ENCODE assay signal across 19 cellular contexts in the genomic region with DNA sequence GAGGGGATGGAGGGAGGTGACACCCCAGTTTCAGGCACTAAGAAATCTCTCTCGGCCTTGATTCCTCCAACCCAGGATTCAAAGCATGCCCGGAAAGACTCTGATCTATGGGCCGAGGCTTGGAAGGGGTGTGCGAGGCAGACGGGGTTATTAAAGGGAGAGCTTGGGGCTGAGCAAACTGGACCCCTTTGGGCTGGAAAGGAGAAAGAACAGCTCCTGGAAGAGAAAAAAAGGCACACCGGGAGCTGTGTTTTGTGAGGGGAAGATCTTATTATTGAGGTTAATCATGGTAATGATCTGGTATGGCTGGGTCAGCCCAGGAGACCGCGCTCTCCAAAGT. TPM values are rescaled to one million over a fixed set of nuclear protein-coding genes. Genes with fewer than 3 reads are reported as not detected.
DNase-seq lines count a peak whose midpoint lies in the region; ATAC-seq and TF ChIP-seq lines count a peak whose summit lies in the region.
"Had no signal": no experiment of that assay in that cellular context is flagged by ENCODE, and none has a peak within 500 bp of the region (broad histone marks: within the 10 kb centered on the region; RNA-seq: fewer than 3 reads in every experiment).

No MANE protein-coding gene starts in this region.

- H3K27ac Mint-ChIP-seq in GM23338 (no peak overlapping the region), progenitor cell of endocrine pancreas (peak overlapping the region; percentile 45)
- peak overlapping the region; percentile 25 for H3K27ac Mint-ChIP-seq in activated T-helper 1 cell treated with anti-CD3 and anti-CD28 coated beads, Interleukin-12 subunit alpha, Interleukin-12 subunit beta, Interleukin-2, Interleukin-4 antibody, amounts not matched to agents 30 ng/mL and 10 ng/mL and 1 ng/mL, durations not matched to agents 14 hours and 24 hours and 36 hours
- H3K27ac Mint-ChIP-seq: CD14-positive monocyte had no signal

- H3K79me2 ChIP-seq in GM23338 (replicated peaks; ENCODE audit: insufficient read depth): no peaks in the 10 kb centered on the region
- no peaks in the 10 kb centered on the region for H3K79me2 ChIP-seq in PC-3 (ENCODE audit: low read length)

- no peaks in the 10 kb centered on the region for H3K36me3 Mint-ChIP-seq in GM23338 (ENCODE audit: low read depth)
- H3K36me3 Mint-ChIP-seq in activated T-helper 1 cell treated with anti-CD3 and anti-CD28 coated beads, Interleukin-12 subunit alpha, Interleukin-12 subunit beta, Interleukin-2, Interleukin-4 antibody, amounts not matched to agents 30 ng/mL and 10 ng/mL and 1 ng/mL, durations not matched to agents 14 hours and 24 hours and 36 hours (ENCODE audit: low read depth): peaks cover 3% of the 10 kb centered on the region
- no peaks in the 10 kb centered on the region for H3K36me3 Mint-ChIP-seq in progenitor cell of endocrine pancreas (ENCODE audit: insufficient read depth)

- H3K27me3 Mint-ChIP-seq in GM23338 (ENCODE audit: insufficient read depth, low read depth, poor library complexity) (peaks cover 100% of the 10 kb centered on the region), progenitor cell of endocrine pancreas (peaks cover 85% of the 10 kb centered on the region)
- H3K27me3 Mint-ChIP-seq in activated T-helper 1 cell treated with anti-CD3 and anti-CD28 coated beads, Interleukin-12 subunit alpha, Interleukin-12 subunit beta, Interleukin-2, Interleukin-4 antibody, amounts not matched to agents 30 ng/mL and 10 ng/mL and 1 ng/mL, durations not matched to agents 14 hours and 24 hours and 36 hours (ENCODE audit: insufficient read depth): peaks cover 80% of the 10 kb centered on the region

- H3K4me3 Mint-ChIP-seq in GM23338: no peak overlapping the region
- H3K4me3 Mint-ChIP-seq in activated T-helper 1 cell treated with anti-CD3 and anti-CD28 coated beads, Interleukin-12 subunit alpha, Interleukin-12 subunit beta, Interleukin-2, Interleukin-4 antibody, amounts not matched to agents 30 ng/mL and 10 ng/mL and 1 ng/mL, durations not matched to agents 14 hours and 24 hours and 36 hours: no peak overlapping the region
- peak overlapping the region; percentile 70 for H3K4me3 Mint-ChIP-seq in progenitor cell of endocrine pancreas (ENCODE audit: low read depth)

- H3K9me3 Mint-ChIP-seq in GM23338: no peaks in the 10 kb centered on the region; the same call in 2 of the 3 replicates
- no peaks in the 10 kb centered on the region for H3K9me3 Mint-ChIP-seq in activated T-helper 1 cell treated with anti-CD3 and anti-CD28 coated beads, Interleukin-12 subunit alpha, Interleukin-12 subunit beta, Interleukin-2, Interleukin-4 antibody, amounts not matched to agents 30 ng/mL and 10 ng/mL and 1 ng/mL, durations not matched to agents 14 hours and 24 hours and 36 hours
- no peaks in the 10 kb centered on the region for H3K9me3 Mint-ChIP-seq in progenitor cell of endocrine pancreas (ENCODE audit: low read depth)

- CTCF ChIA-PET in PC-3 (lab: Charles Lee): no interaction called here

- H3K9ac ChIP-seq in PC-3 (ENCODE audit: low read length): no peak overlapping the region

- H3K4me1 Mint-ChIP-seq in GM23338: peaks cover 26% of the 10 kb centered on the region
- peaks cover 20% of the 10 kb centered on the region for H3K4me1 Mint-ChIP-seq in activated T-helper 1 cell treated with anti-CD3 and anti-CD28 coated beads, Interleukin-12 subunit alpha, Interleukin-12 subunit beta, Interleukin-2, Interleukin-4 antibody, amounts not matched to agents 30 ng/mL and 10 ng/mL and 1 ng/mL, durations not matched to agents 14 hours and 24 hours and 36 hours (ENCODE audit: low read depth)
- H3K4me1 Mint-ChIP-seq in progenitor cell of endocrine pancreas (ENCODE audit: low read depth): peaks cover 56% of the 10 kb centered on the region

- no peaks in the 10 kb centered on the region for H3K9me3 ChIP-seq in PC-3 (ENCODE audit: low read length)
- H3K9me3 ChIP-seq: Caco-2 had no signal

- H3F3A ChIP-seq in GM23338 (replicated peaks; ENCODE audit: low read depth) (peaks cover 51% of the 10 kb centered on the region), PC-3 (ENCODE audit: low read length, unreplicated experiment) (no peaks in the 10 kb centered on the region)

- H3K36me3 ChIP-seq in GM23338 (ENCODE audit: insufficient read depth) (peaks cover 3% of the 10 kb centered on the region; the same call in 1 of the 2 replicates), PC-3 (ENCODE audit: low read depth, low read length) (no peaks in the 10 kb centered on the region)

- no peak overlapping the region for H3K4me2 ChIP-seq in GM23338
- H3K4me2 ChIP-seq in PC-3 (ENCODE audit: low read length): no peak overlapping the region

- H2AFZ ChIP-seq in GM23338 (no peak overlapping the region), PC-3 (ENCODE audit: low read length) (no peak overlapping the region)

- TF ChIP-seq CTCF in GM23338 (conservative IDR thresholded peaks at IDR 0.05; ENCODE audit: low read depth in 2 of 2) (no peak), progenitor cell of endocrine pancreas (IDR thresholded peaks at IDR 0.05; ENCODE audit: unreplicated experiment) (no peak), PC-3 (conservative IDR thresholded peaks at IDR 0.05; ENCODE audit: low read depth, low read length) (no peak)

- H4K20me1 ChIP-seq in GM23338 (replicated peaks; ENCODE audit: insufficient read depth) (peaks cover 79% of the 10 kb centered on the region), PC-3 (ENCODE audit: low read length) (no peaks in the 10 kb centered on the region)

- intact Hi-C loops in activated T-helper 1 cell treated with anti-CD3 and anti-CD28 coated beads, Interleukin-12 subunit alpha, Interleukin-12 subunit beta, Interleukin-2, Interleukin-4 antibody, amounts not matched to agents 30 ng/mL and 10 ng/mL and 1 ng/mL, durations not matched to agents 14 hours and 24 hours and 36 hours (cut with micrococcal nuclease): loop anchor here (2.0 kb wide), 1 partner anchor 15 kb away; the partner anchor contains the start of gene HOXC5
- intact Hi-C loops in PC-3 (cut with micrococcal nuclease): no loop called here

- H3K27me3 ChIP-seq in GM23338 (ENCODE audit: insufficient read depth) (peaks cover 100% of the 10 kb centered on the region), PC-3 (ENCODE audit: low read length) (peaks cover 8% of the 10 kb centered on the region; the same call in 1 of the 2 replicates)

- DNase-seq in GM23338 (ENCODE audit: low spot score): no peak
- no peak for DNase-seq in activated T-helper 1 cell treated with anti-CD3 and anti-CD28 coated beads, Interleukin-12 subunit alpha, Interleukin-12 subunit beta, Interleukin-2, Interleukin-4 antibody, amounts not matched to agents 30 ng/mL and 10 ng/mL and 1 ng/mL, durations not matched to agents 14 hours and 24 hours and 36 hours (ENCODE audit: low spot score)
- DNase-seq in left kidney (ENCODE audit: low read depth, low spot score): peak; percentile 48
- no peak for DNase-seq in progenitor cell of endocrine pancreas (ENCODE audit: low spot score, unreplicated experiment)
- DNase-seq in NCI-H1105 (lab: John Stamatoyannopoulos, UW): no peak
- DNase-seq in COLO829 (ENCODE audit: low spot score): no peak
- DNase-seq in NCI-H2029 (lab: John Stamatoyannopoulos, UW): no peak
- no peak for DNase-seq in PC-3
- DNase-seq: ACHN, Caco-2, GDM1, KG1, NCI-H1694 treated with DMSO at 0.1 percent for 48 hours, NCI-H2107, NCI-H226, NCI-H524, NCI-H82 had no signal

- H3K27ac ChIP-seq in GM23338 (ENCODE audit: low read depth): no peak overlapping the region
- H3K27ac ChIP-seq in PC-3 (ENCODE audit: low read length): no peak overlapping the region

- POLR2A ChIA-PET in PC-3 (lab: Charles Lee; ENCODE audit: unreplicated experiment): no interaction called here

- H3K9me2 ChIP-seq in GM23338 (ENCODE audit: insufficient read depth) (no peaks in the 10 kb centered on the region), PC-3 (replicated peaks; ENCODE audit: low read length) (no peaks in the 10 kb centered on the region)

- peak overlapping the region; percentile 41; the same call in 1 of the 2 replicates for H3K4me3 ChIP-seq in GM23338
- H3K4me3 ChIP-seq in PC-3 (ENCODE audit: low read length): no peak overlapping the region

- H3K4me1 ChIP-seq in GM23338 (ENCODE audit: insufficient read depth): peaks cover 57% of the 10 kb centered on the region
- H3K4me1 ChIP-seq in PC-3 (ENCODE audit: insufficient read depth, low read length): peaks cover 17% of the 10 kb centered on the region
- H3K4me1 ChIP-seq: Caco-2 had no signal

- no TSS peak for BruUV-seq in PC-3 (replicated peaks; lab: Mats Ljungman, UMichigan)

- ATAC-seq in GM23338 (no peak), PC-3 (no peak)
- ATAC-seq: HepG2 had no signal

RNA-seq across cellular contexts. Expression of gene HOXC4, which starts 5.7 kb away (rescaled TPM):
- not detected in 2 replicates for total RNA-seq in GM23338 (2014; rRNA removed; shearing (Covaris generic))
- polyA plus RNA-seq in GM23338 (2016; fragmentation: Nextera tagmentation; extraction: Ambion mirVana): not detected in 2 replicates
- not detected in 2 replicates for total RNA-seq in activated T-helper 1 cell treated with anti-CD3 and anti-CD28 coated beads, Interleukin-12 subunit alpha, Interleukin-12 subunit beta, Interleukin-2, Interleukin-4 antibody, amounts not matched to agents 30 ng/mL and 10 ng/mL and 1 ng/mL, durations not matched to agents 14 hours and 24 hours and 36 hours
- total RNA-seq in progenitor cell of endocrine pancreas: 19.6 and 19.8 TPM in 2 replicates
- 1.8 and 2.6 TPM in 2 replicates for total RNA-seq in PC-3 (2014; rRNA removed)
- total RNA-seq: HepG2 had no signal
- polyA plus RNA-seq: CD14-positive monocyte, HepG2 had no signal

RNA-seq across cellular contexts. Expression of gene HOXC5, which starts 15.1 kb away (rescaled TPM):
- not detected in 2 replicates for total RNA-seq in GM23338 (2014; rRNA removed; shearing (Covaris generic))
- polyA plus RNA-seq in GM23338 (2016; fragmentation: Nextera tagmentation; extraction: Ambion mirVana): not detected in 2 replicates
- total RNA-seq in activated T-helper 1 cell treated with anti-CD3 and anti-CD28 coated beads, Interleukin-12 subunit alpha, Interleukin-12 subunit beta, Interleukin-2, Interleukin-4 antibody, amounts not matched to agents 30 ng/mL and 10 ng/mL and 1 ng/mL, durations not matched to agents 14 hours and 24 hours and 36 hours: not detected in 2 replicates
- total RNA-seq in progenitor cell of endocrine pancreas: 2.7 and 4.6 TPM in 2 replicates
- 0.26 and 0.29 TPM in 2 replicates for total RNA-seq in PC-3 (2014; rRNA removed)
- total RNA-seq: HepG2 had no signal
- polyA plus RNA-seq: CD14-positive monocyte, HepG2 had no signal

RNA-seq across cellular contexts. Expression of gene HOXC6, which starts 19.7 kb away (rescaled TPM):
- not detected in 2 replicates for total RNA-seq in GM23338 (2014; rRNA removed; shearing (Covaris generic))
- polyA plus RNA-seq in GM23338 (2016; fragmentation: Nextera tagmentation; extraction: Ambion mirVana): not detected in 2 replicates
- total RNA-seq in activated T-helper 1 cell treated with anti-CD3 and anti-CD28 coated beads, Interleukin-12 subunit alpha, Interleukin-12 subunit beta, Interleukin-2, Interleukin-4 antibody, amounts not matched to agents 30 ng/mL and 10 ng/mL and 1 ng/mL, durations not matched to agents 14 hours and 24 hours and 36 hours: not detected in 2 replicates
- total RNA-seq in progenitor cell of endocrine pancreas (0.17 and 0.27 TPM in 2 replicates), PC-3 (2014; rRNA removed) (2.8 and 5.3 TPM in 2 replicates)
- total RNA-seq: HepG2 had no signal
- polyA plus RNA-seq: CD14-positive monocyte, HepG2 had no signal

RNA-seq across cellular contexts. Expression of gene HOXC8, which starts 39.1 kb away (rescaled TPM):
- total RNA-seq in GM23338 (2014; rRNA removed; shearing (Covaris generic)): not detected in 2 replicates
- polyA plus RNA-seq in GM23338 (2016; fragmentation: Nextera tagmentation; extraction: Ambion mirVana): not detected in 2 replicates
- not detected in 2 replicates for total RNA-seq in activated T-helper 1 cell treated with anti-CD3 and anti-CD28 coated beads, Interleukin-12 subunit alpha, Interleukin-12 subunit beta, Interleukin-2, Interleukin-4 antibody, amounts not matched to agents 30 ng/mL and 10 ng/mL and 1 ng/mL, durations not matched to agents 14 hours and 24 hours and 36 hours
- total RNA-seq in progenitor cell of endocrine pancreas (not detected in 2 replicates), PC-3 (2014; rRNA removed) (1.1 and 2.4 TPM in 2 replicates)
- total RNA-seq: HepG2 had no signal
- polyA plus RNA-seq: CD14-positive monocyte had no signal

RNA-seq across cellular contexts. Expression of gene HOXC9, which starts 48.0 kb away (rescaled TPM):
- not detected in 2 replicates for total RNA-seq in GM23338 (2014; rRNA removed; shearing (Covaris generic))
- polyA plus RNA-seq in GM23338 (2016; fragmentation: Nextera tagmentation; extraction: Ambion mirVana): not detected in 2 replicates
- not detected in 2 replicates for total RNA-seq in activated T-helper 1 cell treated with anti-CD3 and anti-CD28 coated beads, Interleukin-12 subunit alpha, Interleukin-12 subunit beta, Interleukin-2, Interleukin-4 antibody, amounts not matched to agents 30 ng/mL and 10 ng/mL and 1 ng/mL, durations not matched to agents 14 hours and 24 hours and 36 hours
- total RNA-seq in progenitor cell of endocrine pancreas (not detected in 2 replicates), PC-3 (2014; rRNA removed) (1.5 and 1.8 TPM in 2 replicates)
- polyA plus RNA-seq: CD14-positive monocyte had no signal
